2 cellular contexts compared by ENCODE assay signal in the genomic region with DNA sequence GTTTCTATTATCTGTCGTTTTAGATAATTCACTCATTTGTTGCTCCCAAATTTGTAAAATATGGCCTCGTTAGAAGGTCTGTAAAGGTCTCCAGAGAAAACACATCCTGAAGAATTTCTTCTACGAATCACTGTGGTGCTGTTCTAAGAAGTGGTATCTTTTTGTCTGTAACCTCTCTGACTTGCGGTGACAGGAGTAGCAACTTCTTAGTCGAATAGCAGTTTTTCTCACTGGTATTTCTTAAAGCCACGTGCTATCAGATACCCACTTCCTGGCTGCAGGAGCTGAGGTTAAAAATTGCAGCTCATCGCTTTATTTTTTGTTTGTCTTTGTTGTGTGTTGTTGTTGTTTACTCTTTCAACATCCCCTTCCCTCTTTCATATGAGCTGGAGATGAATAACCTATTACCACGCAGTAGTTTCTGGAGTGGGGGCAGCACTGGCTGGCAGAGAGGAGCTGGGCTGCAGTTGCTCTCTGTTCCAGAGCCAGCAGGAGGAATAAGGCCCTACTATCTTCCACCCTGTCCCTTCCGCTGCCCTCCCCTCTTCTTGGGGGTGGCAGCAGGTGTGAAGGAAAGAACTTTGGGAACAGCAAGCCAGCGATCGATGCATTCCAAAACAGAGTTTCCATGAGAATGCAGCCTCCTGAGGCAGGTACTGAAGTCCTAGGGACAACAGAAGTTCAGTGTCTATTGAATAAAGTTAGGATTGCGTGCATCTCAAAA.
TF ChIP-seq lines count a peak whose summit lies in the region.

No MANE protein-coding gene starts in this region.

TF ChIP-seq in GM23338, 12 proteins besides CTCF, POLR2A, EP300 and RAD21 (continued from another document):
- TF ChIP-seq, protein P1, sequence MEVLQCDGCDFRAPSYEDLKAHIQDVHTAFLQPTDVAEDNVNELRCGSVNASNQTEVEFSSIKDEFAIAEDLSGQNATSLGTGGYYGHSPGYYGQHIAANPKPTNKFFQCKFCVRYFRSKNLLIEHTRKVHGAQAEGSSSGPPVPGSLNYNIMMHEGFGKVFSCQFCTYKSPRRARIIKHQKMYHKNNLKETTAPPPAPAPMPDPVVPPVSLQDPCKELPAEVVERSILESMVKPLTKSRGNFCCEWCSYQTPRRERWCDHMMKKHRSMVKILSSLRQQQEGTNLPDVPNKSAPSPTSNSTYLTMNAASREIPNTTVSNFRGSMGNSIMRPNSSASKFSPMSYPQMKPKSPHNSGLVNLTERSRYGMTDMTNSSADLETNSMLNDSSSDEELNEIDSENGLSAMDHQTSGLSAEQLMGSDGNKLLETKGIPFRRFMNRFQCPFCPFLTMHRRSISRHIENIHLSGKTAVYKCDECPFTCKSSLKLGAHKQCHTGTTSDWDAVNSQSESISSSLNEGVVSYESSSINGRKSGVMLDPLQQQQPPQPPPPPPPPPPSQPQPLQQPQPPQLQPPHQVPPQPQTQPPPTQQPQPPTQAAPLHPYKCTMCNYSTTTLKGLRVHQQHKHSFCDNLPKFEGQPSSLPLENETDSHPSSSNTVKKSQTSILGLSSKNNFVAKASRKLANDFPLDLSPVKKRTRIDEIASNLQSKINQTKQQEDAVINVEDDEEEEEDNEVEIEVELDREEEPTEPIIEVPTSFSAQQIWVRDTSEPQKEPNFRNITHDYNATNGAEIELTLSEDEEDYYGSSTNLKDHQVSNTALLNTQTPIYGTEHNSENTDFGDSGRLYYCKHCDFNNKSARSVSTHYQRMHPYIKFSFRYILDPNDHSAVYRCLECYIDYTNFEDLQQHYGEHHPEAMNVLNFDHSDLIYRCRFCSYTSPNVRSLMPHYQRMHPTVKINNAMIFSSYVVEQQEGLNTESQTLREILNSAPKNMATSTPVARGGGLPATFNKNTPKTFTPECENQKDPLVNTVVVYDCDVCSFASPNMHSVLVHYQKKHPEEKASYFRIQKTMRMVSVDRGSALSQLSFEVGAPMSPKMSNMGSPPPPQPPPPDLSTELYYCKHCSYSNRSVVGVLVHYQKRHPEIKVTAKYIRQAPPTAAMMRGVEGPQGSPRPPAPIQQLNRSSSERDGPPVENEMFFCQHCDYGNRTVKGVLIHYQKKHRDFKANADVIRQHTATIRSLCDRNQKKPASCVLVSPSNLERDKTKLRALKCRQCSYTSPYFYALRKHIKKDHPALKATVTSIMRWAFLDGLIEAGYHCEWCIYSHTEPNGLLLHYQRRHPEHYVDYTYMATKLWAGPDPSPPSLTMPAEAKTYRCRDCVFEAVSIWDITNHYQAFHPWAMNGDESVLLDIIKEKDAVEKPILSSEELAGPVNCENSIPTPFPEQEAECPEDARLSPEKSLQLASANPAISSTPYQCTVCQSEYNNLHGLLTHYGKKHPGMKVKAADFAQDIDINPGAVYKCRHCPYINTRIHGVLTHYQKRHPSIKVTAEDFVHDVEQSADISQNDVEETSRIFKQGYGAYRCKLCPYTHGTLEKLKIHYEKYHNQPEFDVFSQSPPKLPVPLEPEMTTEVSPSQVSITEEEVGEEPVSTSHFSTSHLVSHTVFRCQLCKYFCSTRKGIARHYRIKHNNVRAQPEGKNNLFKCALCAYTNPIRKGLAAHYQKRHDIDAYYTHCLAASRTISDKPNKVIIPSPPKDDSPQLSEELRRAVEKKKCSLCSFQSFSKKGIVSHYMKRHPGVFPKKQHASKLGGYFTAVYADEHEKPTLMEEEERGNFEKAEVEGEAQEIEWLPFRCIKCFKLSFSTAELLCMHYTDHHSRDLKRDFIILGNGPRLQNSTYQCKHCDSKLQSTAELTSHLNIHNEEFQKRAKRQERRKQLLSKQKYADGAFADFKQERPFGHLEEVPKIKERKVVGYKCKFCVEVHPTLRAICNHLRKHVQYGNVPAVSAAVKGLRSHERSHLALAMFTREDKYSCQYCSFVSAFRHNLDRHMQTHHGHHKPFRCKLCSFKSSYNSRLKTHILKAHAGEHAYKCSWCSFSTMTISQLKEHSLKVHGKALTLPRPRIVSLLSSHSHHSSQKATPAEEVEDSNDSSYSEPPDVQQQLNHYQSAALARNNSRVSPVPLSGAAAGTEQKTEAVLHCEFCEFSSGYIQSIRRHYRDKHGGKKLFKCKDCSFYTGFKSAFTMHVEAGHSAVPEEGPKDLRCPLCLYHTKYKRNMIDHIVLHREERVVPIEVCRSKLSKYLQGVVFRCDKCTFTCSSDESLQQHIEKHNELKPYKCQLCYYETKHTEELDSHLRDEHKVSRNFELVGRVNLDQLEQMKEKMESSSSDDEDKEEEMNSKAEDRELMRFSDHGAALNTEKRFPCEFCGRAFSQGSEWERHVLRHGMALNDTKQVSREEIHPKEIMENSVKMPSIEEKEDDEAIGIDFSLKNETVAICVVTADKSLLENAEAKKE (CRISPR knock-in tag; IDR thresholded peaks at IDR 0.05) = 0 out of 2 replicates have a peak, but pooled peaks have one; percentile 58

TF ChIP-seq in WTC11, 78 proteins besides CTCF, POLR2A, EP300 and RAD21 (continued from another document):
- TF ChIP-seq, protein P2, sequence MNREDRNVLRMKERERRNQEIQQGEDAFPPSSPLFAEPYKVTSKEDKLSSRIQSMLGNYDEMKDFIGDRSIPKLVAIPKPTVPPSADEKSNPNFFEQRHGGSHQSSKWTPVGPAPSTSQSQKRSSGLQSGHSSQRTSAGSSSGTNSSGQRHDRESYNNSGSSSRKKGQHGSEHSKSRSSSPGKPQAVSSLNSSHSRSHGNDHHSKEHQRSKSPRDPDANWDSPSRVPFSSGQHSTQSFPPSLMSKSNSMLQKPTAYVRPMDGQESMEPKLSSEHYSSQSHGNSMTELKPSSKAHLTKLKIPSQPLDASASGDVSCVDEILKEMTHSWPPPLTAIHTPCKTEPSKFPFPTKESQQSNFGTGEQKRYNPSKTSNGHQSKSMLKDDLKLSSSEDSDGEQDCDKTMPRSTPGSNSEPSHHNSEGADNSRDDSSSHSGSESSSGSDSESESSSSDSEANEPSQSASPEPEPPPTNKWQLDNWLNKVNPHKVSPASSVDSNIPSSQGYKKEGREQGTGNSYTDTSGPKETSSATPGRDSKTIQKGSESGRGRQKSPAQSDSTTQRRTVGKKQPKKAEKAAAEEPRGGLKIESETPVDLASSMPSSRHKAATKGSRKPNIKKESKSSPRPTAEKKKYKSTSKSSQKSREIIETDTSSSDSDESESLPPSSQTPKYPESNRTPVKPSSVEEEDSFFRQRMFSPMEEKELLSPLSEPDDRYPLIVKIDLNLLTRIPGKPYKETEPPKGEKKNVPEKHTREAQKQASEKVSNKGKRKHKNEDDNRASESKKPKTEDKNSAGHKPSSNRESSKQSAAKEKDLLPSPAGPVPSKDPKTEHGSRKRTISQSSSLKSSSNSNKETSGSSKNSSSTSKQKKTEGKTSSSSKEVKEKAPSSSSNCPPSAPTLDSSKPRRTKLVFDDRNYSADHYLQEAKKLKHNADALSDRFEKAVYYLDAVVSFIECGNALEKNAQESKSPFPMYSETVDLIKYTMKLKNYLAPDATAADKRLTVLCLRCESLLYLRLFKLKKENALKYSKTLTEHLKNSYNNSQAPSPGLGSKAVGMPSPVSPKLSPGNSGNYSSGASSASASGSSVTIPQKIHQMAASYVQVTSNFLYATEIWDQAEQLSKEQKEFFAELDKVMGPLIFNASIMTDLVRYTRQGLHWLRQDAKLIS (CRISPR knock-in tag; IDR thresholded peaks at IDR 0.05; ENCODE audit: borderline replicate concordance) = no peak
- no peak for TF ChIP-seq ZNF138 (CRISPR knock-in tag; conservative IDR thresholded peaks at IDR 0.05)
